21 cellular contexts compared by ENCODE assay signal in the genomic region with DNA sequence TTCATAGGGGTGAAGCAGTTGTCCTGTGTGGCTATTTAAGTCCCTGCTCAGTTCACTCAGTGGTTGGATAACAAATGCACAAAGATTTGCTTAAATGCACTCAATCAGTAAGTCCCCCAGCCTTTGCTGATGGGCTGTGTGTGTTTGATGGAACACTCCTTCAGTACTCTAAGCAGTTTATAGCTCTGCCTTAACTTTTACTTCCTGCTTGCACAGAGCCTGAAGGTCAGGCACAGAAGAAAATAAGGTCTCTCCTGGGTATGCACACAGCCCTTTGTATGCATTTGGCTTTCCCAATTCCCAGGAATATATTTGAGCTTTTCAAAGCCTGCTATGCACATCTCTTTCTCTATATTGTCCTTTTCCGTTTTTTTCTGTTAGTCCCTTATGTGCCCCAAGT.
DNase-seq lines count a peak whose midpoint lies in the region; ATAC-seq, FAIRE-seq and TF ChIP-seq lines count a peak whose summit lies in the region.
"Had no signal": no experiment of that assay in that cellular context is flagged by ENCODE, and none has a peak within 500 bp of the region (broad histone marks: within the 10 kb centered on the region; RNA-seq: fewer than 3 reads in every experiment).

No MANE protein-coding gene starts in this region.

- peaks cover 66% of the 10 kb centered on the region for H3K79me2 ChIP-seq in GM12878 (ENCODE audit: control insufficient read depth, insufficient read depth, low read length)
- no peaks in the 10 kb centered on the region for H3K79me2 ChIP-seq in Karpas-422 (ENCODE audit: low read length)

- FAIRE-seq in GM12891 (lab: Jason Lieb, UNC) (peak; percentile 87), GM12878 (lab: Jason Lieb, UNC) (no peak)
- FAIRE-seq: H54 had no signal

- CTCF ChIA-PET in GM12878 (lab: Yijun Ruan, JAX) = interaction anchor here (0.8 to 2.7 kb wide), 12 partner anchors 9 to 674 kb away, joined by 3 to 19 read pairs (median 6); no protein-coding TSS in a partner anchor

- no peak overlapping the region for H3K4me3 ChIP-seq in GM12878
- H3K4me3 ChIP-seq in mucosa of descending colon = no peak overlapping the region
- no peak overlapping the region for H3K4me3 ChIP-seq in Karpas-422 (ENCODE audit: low read length)
- H3K4me3 ChIP-seq: SK-N-MC had no signal

- no peak overlapping the region for H3K9ac ChIP-seq in GM12878 (ENCODE audit: control insufficient read depth, insufficient read depth, low read length)
- no peak overlapping the region for H3K9ac ChIP-seq in Karpas-422 (ENCODE audit: low read length)

- peaks cover 11% of the 10 kb centered on the region for H3K9me3 ChIP-seq in GM12878 (replicated peaks; ENCODE audit: control insufficient read depth, insufficient read depth, low read length)
- H3K9me3 ChIP-seq in mucosa of descending colon = no peaks in the 10 kb centered on the region
- no peaks in the 10 kb centered on the region for H3K9me3 ChIP-seq in Karpas-422 (ENCODE audit: low read length)

- H3K27ac ChIP-seq in GM12878 (ENCODE audit: control insufficient read depth, insufficient read depth) (peak overlapping the region; percentile 67), Karpas-422 (ENCODE audit: low read length) (no peak overlapping the region)
- H3K27ac ChIP-seq: SK-N-MC had no signal

- in situ Hi-C loops in GM12878 (cut with MboI) = no loop called here

- 39% methylated on average over 1 of the region's 1 CpG for WGBS in GM12878 (ENCODE audit: insufficient coverage, insufficient replicate concordance, low lambda C conversion rate, missing lambda C conversion rate)

- POLR2A ChIA-PET in GM12878 (lab: Charles Lee) = interaction anchor here (0.5 to 2.4 kb wide), 10 partner anchors 19 to 546 kb away, joined by 3 to 8 read pairs (median 4); no protein-coding TSS in a partner anchor

- SMC1A ChIA-PET in GM12878 (lab: Charles Lee; ENCODE audit: uncharacterized antibody, unreplicated experiment) = interaction anchor here (0.6 to 2.8 kb wide), 25 partner anchors 9 to 202 kb away, joined by 3 to 34 read pairs (median 5); no protein-coding TSS in a partner anchor

- RAD21 ChIA-PET in GM12878 (lab: Charles Lee; ENCODE audit: unreplicated experiment) = interaction anchor here (1.0 to 2.6 kb wide), 20 partner anchors 10 to 303 kb away, joined by 3 to 37 read pairs (median 5); no protein-coding TSS in a partner anchor

- H2AFZ ChIP-seq in GM12878 (ENCODE audit: control insufficient read depth, low read depth, low read length) (no peak overlapping the region; the same call in 1 of the 2 replicates), Karpas-422 (ENCODE audit: low read length) (no peak overlapping the region)

- H3K4me2 ChIP-seq in GM12878 (ENCODE audit: control insufficient read depth, insufficient read depth) = no peak overlapping the region; the same call in 1 of the 2 replicates
- H3K4me2 ChIP-seq in Karpas-422 (ENCODE audit: low read depth, low read length, poor library complexity, severe bottlenecking) = no peak overlapping the region

- H3K36me3 ChIP-seq in GM12878 (ENCODE audit: control insufficient read depth in 2 of 2, insufficient read depth in 2 of 2, low read length in 1 of 2) = no peaks in the 10 kb centered on the region; a peak in 1 of 4 replicates
- no peaks in the 10 kb centered on the region for H3K36me3 ChIP-seq in mucosa of descending colon (ENCODE audit: low read depth)
- H3K36me3 ChIP-seq in Karpas-422 (ENCODE audit: insufficient read depth, low read length) = no peaks in the 10 kb centered on the region

- H3K4me1 ChIP-seq in GM12878 (ENCODE audit: control insufficient read depth, insufficient read depth, low read length) = peaks cover 50% of the 10 kb centered on the region
- no peaks in the 10 kb centered on the region for H3K4me1 ChIP-seq in mucosa of descending colon (ENCODE audit: low read depth)
- no peaks in the 10 kb centered on the region for H3K4me1 ChIP-seq in Karpas-422 (ENCODE audit: low read length)

- TF ChIP-seq POLR2A in GM12891 (IDR thresholded peaks at IDR 0.05; ENCODE audit: low read depth, low read length) (no peak), GM12878 (IDR thresholded peaks at IDR 0.05; ENCODE audit: low read depth, low read length) (no peak)

- DNase-seq in GM12891 (ENCODE audit: insufficient read length, low spot score) (no peak), GM12878 (ENCODE audit: low read depth, low spot score) (no peak), mucosa of descending colon (peak in 1 of 3 donors; percentile 9), D341Med (ENCODE audit: low spot score) (no peak), Karpas-422 (no peak)
- DNase-seq: ACHN, AML-193, COR-L47, DMS153, HFFc6, MV-4-11, NCI-H1417 treated with DMSO at 0.1 percent for 48 hours, NCI-H2029 treated with DMSO at 0.1 percent for 48 hours, NCI-H2171 treated with DMSO at 0.1 percent for 48 hours, NCI-H446 treated with DMSO at 0.1 percent for 48 hours, NCI-H774, T-cell had no signal

- no peaks in the 10 kb centered on the region for H3K9me2 ChIP-seq in Karpas-422 (replicated peaks; ENCODE audit: insufficient read depth, low read length)

- no peaks in the 10 kb centered on the region for H3K27me3 ChIP-seq in GM12878 (replicated peaks in 1 of 2; ENCODE audit: control insufficient read depth in 2 of 2, insufficient read depth in 2 of 2, low read length in 1 of 2)
- H3K27me3 ChIP-seq in Karpas-422 (ENCODE audit: low read length) = no peaks in the 10 kb centered on the region

- intact Hi-C loops in GM12878 (cut with micrococcal nuclease; ENCODE audit: unreplicated experiment) = no loop called here
- intact Hi-C loops in mucosa of descending colon (cut with DNase I, micrococcal nuclease) = no loop called here

- no TSS peak for BruUV-seq in GM12878 (replicated peaks; lab: Mats Ljungman, UMichigan)

- TF ChIP-seq CTCF in GM12878 (IDR thresholded peaks at IDR 0.05 in 2 of 3, conservative IDR thresholded peaks at IDR 0.05 in 1 of 3; ENCODE audit: control insufficient read depth in 2 of 3, extremely low read depth in 1 of 3, insufficient read depth in 1 of 3, low read depth in 3 of 3, low read length in 3 of 3) (no peak), mucosa of descending colon (IDR thresholded peaks at IDR 0.05) (no peak)

- H4K20me1 ChIP-seq in GM12878 (ENCODE audit: control insufficient read depth, insufficient read depth) (no peaks in the 10 kb centered on the region), Karpas-422 (ENCODE audit: insufficient read depth, low read depth, low read length) (no peaks in the 10 kb centered on the region)

- ATAC-seq in GM21360 (IDR thresholded peaks at IDR 0.05; ENCODE audit: unreplicated experiment) = peak; percentile 43
- peak; percentile 38 for ATAC-seq in GM12878
- peak; percentile 89 for ATAC-seq in mucosa of descending colon
- ATAC-seq in GM21576 (IDR thresholded peaks at IDR 0.05; ENCODE audit: unreplicated experiment) = no peak
- ATAC-seq: T-cell had no signal

- TF ChIP-seq RAD21 in GM12878 (IDR thresholded peaks at IDR 0.05; ENCODE audit: insufficient read depth, low read depth, low read length) = no peak

- TF ChIP-seq EP300 in GM12878 (IDR thresholded peaks at IDR 0.05; ENCODE audit: borderline replicate concordance in 1 of 2, control insufficient read depth in 1 of 2, low read depth in 2 of 2, low read length in 2 of 2) = no peak

TF ChIP-seq in GM12891, 5 proteins besides CTCF, POLR2A, EP300 and RAD21:
- TF ChIP-seq POU2F2 (IDR thresholded peaks at IDR 0.05; ENCODE audit: low read depth, low read length) = no peak
- TF ChIP-seq TAF1 (IDR thresholded peaks at IDR 0.05; ENCODE audit: low read depth, low read length) = no peak
- no peak for TF ChIP-seq SPI1 (IDR thresholded peaks at IDR 0.05; ENCODE audit: low read depth, low read length)
- no peak for TF ChIP-seq POLR2AphosphoS5 (IDR thresholded peaks at IDR 0.05; ENCODE audit: low read depth, low read length)
- no peak for TF ChIP-seq PAX5 (IDR thresholded peaks at IDR 0.05; ENCODE audit: insufficient read depth, low read length, severe bottlenecking)

TF ChIP-seq in GM12878, 131 proteins besides CTCF, POLR2A, EP300 and RAD21:
- TF ChIP-seq, protein P1, sequence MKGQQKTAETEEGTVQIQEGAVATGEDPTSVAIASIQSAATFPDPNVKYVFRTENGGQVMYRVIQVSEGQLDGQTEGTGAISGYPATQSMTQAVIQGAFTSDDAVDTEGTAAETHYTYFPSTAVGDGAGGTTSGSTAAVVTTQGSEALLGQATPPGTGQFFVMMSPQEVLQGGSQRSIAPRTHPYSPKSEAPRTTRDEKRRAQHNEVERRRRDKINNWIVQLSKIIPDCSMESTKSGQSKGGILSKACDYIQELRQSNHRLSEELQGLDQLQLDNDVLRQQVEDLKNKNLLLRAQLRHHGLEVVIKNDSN (IDR thresholded peaks at IDR 0.05; ENCODE audit: borderline replicate concordance, extremely low read length, insufficient read depth, low read depth, low read length) = no peak
- TF ChIP-seq, protein P2, sequence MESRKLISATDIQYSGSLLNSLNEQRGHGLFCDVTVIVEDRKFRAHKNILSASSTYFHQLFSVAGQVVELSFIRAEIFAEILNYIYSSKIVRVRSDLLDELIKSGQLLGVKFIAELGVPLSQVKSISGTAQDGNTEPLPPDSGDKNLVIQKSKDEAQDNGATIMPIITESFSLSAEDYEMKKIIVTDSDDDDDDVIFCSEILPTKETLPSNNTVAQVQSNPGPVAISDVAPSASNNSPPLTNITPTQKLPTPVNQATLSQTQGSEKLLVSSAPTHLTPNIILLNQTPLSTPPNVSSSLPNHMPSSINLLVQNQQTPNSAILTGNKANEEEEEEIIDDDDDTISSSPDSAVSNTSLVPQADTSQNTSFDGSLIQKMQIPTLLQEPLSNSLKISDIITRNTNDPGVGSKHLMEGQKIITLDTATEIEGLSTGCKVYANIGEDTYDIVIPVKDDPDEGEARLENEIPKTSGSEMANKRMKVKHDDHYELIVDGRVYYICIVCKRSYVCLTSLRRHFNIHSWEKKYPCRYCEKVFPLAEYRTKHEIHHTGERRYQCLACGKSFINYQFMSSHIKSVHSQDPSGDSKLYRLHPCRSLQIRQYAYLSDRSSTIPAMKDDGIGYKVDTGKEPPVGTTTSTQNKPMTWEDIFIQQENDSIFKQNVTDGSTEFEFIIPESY (IDR thresholded peaks at IDR 0.05) = 0 out of 2 replicates have a peak, but pooled peaks have one; percentile 5
- TF ChIP-seq EED (IDR thresholded peaks at IDR 0.05; ENCODE audit: low read depth) (peak; percentile 3; the same call in 1 of the 2 replicates), ZBED1 (IDR thresholded peaks at IDR 0.05; ENCODE audit: borderline replicate concordance) (peak; percentile 55; the same call in 1 of the 2 replicates)
- TF ChIP-seq, protein P3, sequence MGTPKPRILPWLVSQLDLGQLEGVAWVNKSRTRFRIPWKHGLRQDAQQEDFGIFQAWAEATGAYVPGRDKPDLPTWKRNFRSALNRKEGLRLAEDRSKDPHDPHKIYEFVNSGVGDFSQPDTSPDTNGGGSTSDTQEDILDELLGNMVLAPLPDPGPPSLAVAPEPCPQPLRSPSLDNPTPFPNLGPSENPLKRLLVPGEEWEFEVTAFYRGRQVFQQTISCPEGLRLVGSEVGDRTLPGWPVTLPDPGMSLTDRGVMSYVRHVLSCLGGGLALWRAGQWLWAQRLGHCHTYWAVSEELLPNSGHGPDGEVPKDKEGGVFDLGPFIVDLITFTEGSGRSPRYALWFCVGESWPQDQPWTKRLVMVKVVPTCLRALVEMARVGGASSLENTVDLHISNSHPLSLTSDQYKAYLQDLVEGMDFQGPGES (IDR thresholded peaks at IDR 0.05) = no peak
